Comparison of ENCODE assay signal across 1 cellular context in genomic region chr7:24700446-24701044, GRCh38.
TF ChIP-seq lines count a peak whose summit lies in the region.

No MANE protein-coding gene starts in this region.

TF ChIP-seq in SK-N-SH treated with all-trans-retinoic acid at 6 μM for 48 hours, 23 proteins besides CTCF, POLR2A, EP300 and RAD21 (continued from another document):
- TF ChIP-seq PATZ1 (CRISPR knock-in tag; IDR thresholded peaks at IDR 0.05; ENCODE audit: borderline replicate concordance) (no peak), ZFP30 (CRISPR knock-in tag; IDR thresholded peaks at IDR 0.05) (no peak), RARB (CRISPR knock-in tag; IDR thresholded peaks at IDR 0.05) (no peak)
